ENCODE assay signal across 1 cellular context in the genomic region with DNA sequence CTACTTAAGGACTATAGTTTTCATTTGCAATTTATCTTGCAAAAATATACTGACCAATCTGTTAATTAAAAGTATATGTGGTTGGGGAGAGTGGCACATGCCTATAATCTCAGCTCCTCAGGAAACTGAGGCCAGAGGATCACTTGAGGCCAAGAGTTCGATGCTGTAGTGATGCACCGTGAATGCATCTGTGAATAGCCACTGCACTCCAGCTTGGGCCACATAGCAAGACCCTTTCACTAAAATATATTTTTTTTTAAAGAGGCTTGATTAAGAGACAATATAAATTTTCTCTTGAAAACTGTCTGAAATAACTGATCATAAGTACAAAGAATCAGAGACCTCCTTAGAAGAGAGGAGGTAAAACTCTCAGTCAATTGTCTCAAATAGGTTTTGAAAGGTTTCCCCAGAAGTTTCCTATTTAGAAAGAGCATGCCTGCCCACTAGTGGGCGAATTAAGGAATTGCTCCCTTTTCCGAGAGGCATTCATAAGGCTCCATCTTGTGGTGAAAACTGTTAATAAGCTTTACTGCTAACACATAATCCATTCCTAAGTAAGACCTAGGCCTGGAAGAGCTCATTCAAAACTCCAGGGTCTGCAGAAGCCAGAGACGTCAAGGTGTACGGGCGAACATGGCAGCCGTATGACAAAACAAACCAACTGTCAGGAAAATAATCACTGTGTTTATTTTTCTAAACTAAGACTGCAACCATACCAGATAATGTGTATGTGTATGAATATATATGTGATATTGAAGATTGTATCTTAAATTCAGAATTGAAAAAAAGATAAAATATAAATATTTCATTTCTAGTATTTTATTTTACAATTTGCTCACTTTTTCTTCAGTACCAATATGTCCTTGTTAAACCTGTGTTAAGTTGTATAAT.
A peak's percentile ranks its signal among the peaks of the same experiment; 100 is the strongest.
TF ChIP-seq lines count a peak whose summit lies in the region.

No MANE protein-coding gene starts in this region.

TF ChIP-seq in GM12878, 131 proteins besides CTCF, POLR2A, EP300 and RAD21:
- TF ChIP-seq MYC (IDR thresholded peaks at IDR 0.05; ENCODE audit: insufficient read depth, insufficient read length, insufficient replicate concordance, low read length, severe bottlenecking), result no peak
- TF ChIP-seq MYB (IDR thresholded peaks at IDR 0.05; ENCODE audit: borderline replicate concordance, low read depth, low read length), result no peak
- no peak for TF ChIP-seq ATF7 (IDR thresholded peaks at IDR 0.05; ENCODE audit: low read depth)
- TF ChIP-seq SMARCA5 (IDR thresholded peaks at IDR 0.05), result 0 out of 2 replicates have a peak, but pooled peaks have one; percentile 64
- TF ChIP-seq CBX5 (IDR thresholded peaks at IDR 0.05; ENCODE audit: low read depth), result no peak
- TF ChIP-seq POU2F2 (IDR thresholded peaks at IDR 0.05; ENCODE audit: borderline replicate concordance, low read depth, low read length), result peak; percentile 61; the same call in 1 of the 3 replicates
- peak; percentile 100 for TF ChIP-seq SMC3 (IDR thresholded peaks at IDR 0.05; ENCODE audit: borderline replicate concordance, low read length)
- peak; percentile 76 for TF ChIP-seq YY1 (IDR thresholded peaks at IDR 0.05; ENCODE audit: low read depth, low read length)
- TF ChIP-seq HDAC6 (IDR thresholded peaks at IDR 0.05; ENCODE audit: unreplicated experiment), result no peak
- TF ChIP-seq, protein P1, sequence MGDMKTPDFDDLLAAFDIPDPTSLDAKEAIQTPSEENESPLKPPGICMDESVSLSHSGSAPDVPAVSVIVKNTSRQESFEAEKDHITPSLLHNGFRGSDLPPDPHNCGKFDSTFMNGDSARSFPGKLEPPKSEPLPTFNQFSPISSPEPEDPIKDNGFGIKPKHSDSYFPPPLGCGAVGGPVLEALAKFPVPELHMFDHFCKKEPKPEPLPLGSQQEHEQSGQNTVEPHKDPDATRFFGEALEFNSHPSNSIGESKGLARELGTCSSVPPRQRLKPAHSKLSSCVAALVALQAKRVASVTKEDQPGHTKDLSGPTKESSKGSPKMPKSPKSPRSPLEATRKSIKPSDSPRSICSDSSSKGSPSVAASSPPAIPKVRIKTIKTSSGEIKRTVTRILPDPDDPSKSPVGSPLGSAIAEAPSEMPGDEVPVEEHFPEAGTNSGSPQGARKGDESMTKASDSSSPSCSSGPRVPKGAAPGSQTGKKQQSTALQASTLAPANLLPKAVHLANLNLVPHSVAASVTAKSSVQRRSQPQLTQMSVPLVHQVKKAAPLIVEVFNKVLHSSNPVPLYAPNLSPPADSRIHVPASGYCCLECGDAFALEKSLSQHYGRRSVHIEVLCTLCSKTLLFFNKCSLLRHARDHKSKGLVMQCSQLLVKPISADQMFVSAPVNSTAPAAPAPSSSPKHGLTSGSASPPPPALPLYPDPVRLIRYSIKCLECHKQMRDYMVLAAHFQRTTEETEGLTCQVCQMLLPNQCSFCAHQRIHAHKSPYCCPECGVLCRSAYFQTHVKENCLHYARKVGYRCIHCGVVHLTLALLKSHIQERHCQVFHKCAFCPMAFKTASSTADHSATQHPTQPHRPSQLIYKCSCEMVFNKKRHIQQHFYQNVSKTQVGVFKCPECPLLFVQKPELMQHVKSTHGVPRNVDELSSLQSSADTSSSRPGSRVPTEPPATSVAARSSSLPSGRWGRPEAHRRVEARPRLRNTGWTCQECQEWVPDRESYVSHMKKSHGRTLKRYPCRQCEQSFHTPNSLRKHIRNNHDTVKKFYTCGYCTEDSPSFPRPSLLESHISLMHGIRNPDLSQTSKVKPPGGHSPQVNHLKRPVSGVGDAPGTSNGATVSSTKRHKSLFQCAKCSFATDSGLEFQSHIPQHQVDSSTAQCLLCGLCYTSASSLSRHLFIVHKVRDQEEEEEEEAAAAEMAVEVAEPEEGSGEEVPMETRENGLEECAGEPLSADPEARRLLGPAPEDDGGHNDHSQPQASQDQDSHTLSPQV (IDR thresholded peaks at IDR 0.05), result peak; percentile 87; the same call in 1 of the 2 replicates
- TF ChIP-seq, protein P2, sequence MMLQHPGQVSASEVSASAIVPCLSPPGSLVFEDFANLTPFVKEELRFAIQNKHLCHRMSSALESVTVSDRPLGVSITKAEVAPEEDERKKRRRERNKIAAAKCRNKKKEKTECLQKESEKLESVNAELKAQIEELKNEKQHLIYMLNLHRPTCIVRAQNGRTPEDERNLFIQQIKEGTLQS (IDR thresholded peaks at IDR 0.05; ENCODE audit: borderline replicate concordance, extremely low read depth, low read depth, low read length), result peak; percentile 74; the same call in 1 of the 2 replicates
- TF ChIP-seq WRNIP1 (IDR thresholded peaks at IDR 0.05; ENCODE audit: borderline replicate concordance, low read depth, low read length), result peak; percentile 53; the same call in 1 of the 2 replicates
- TF ChIP-seq NRF1 (conservative IDR thresholded peaks at IDR 0.05; ENCODE audit: low read depth, low read length), result no peak
- no peak for TF ChIP-seq ZNF687 (IDR thresholded peaks at IDR 0.05)
- no peak for TF ChIP-seq EGR1 (IDR thresholded peaks at IDR 0.05; ENCODE audit: borderline replicate concordance in 1 of 2, low read depth in 2 of 2, low read length in 2 of 2)
- 0 out of 2 replicates have a peak, but pooled peaks have one; percentile 35 for TF ChIP-seq MEF2A (IDR thresholded peaks at IDR 0.05; ENCODE audit: insufficient read depth, low read depth, low read length)
- peak; percentile 40; the same call in 1 of the 2 replicates for TF ChIP-seq RUNX3 (IDR thresholded peaks at IDR 0.05; ENCODE audit: low read length)
- peak; percentile 59; the same call in 1 of the 2 replicates for TF ChIP-seq RB1 (IDR thresholded peaks at IDR 0.05; ENCODE audit: borderline replicate concordance)
- TF ChIP-seq CBX3 (IDR thresholded peaks at IDR 0.05; ENCODE audit: borderline replicate concordance, low read depth), result no peak
- 0 out of 4 replicates have a peak, but pooled peaks of 1 of the 2 experiments have one; percentile 48 for TF ChIP-seq BHLHE40 (IDR thresholded peaks at IDR 0.05; ENCODE audit: borderline replicate concordance in 1 of 2, low read depth in 2 of 2, low read length in 1 of 2)
- TF ChIP-seq DPF2 (IDR thresholded peaks at IDR 0.05), result no peak
- TF ChIP-seq FOXM1 (IDR thresholded peaks at IDR 0.05; ENCODE audit: low read depth, low read length), result peak; percentile 86
- no peak for TF ChIP-seq TARDBP (IDR thresholded peaks at IDR 0.05; ENCODE audit: borderline replicate concordance)
- TF ChIP-seq SREBF1 (IDR thresholded peaks at IDR 0.05; ENCODE audit: low read length), result no peak
- 0 out of 2 replicates have a peak, but pooled peaks have one; percentile 51 for TF ChIP-seq STAT1 (conservative IDR thresholded peaks at IDR 0.05)
- peak; percentile 37; the same call in 1 of the 2 replicates for TF ChIP-seq ZNF207 (IDR thresholded peaks at IDR 0.05; ENCODE audit: borderline replicate concordance)
